In genomic region chr12:87348071-87348470, GRCh38 we compare ENCODE assay signal across 32 cellular contexts.
"Had no signal": no experiment of that assay in that cellular context is flagged by ENCODE, and none has a peak within 500 bp of the region (broad histone marks: within the 10 kb centered on the region; RNA-seq: fewer than 3 reads in every experiment).

No MANE protein-coding gene starts in this region.

- DNase-seq: activated B cell treated with CpG ODN at 0.5 μM for 24 hours; activated CD4-positive, alpha-beta memory T cell treated with anti-CD3 and anti-CD28 coated beads for 36 hours; activated CD4-positive, alpha-beta T cell treated with anti-CD3 and anti-CD28 coated beads for 4 hours; activated CD4-positive, alpha-beta T cell treated with anti-CD3 and anti-CD28 coated beads, Interleukin-2, amount 10 ng/mL, durations not matched to agents 24 days and 14 days; activated CD4-positive, alpha-beta T cell treated with anti-CD3 and anti-CD28 coated beads, Interleukin-2, amount 50 U/mL, for 1 hour; activated CD4-positive, alpha-beta T cell treated with anti-CD3 and anti-CD28 coated beads, Interleukin-2, amount 50 U/mL, for 4 hours; activated CD4-positive, CD25-positive, alpha-beta regulatory T cell treated with anti-CD3 and anti-CD28 coated beads, Interleukin-2, amount 50 U/mL, for 72 hours; activated CD8-positive, alpha-beta memory T cell treated with anti-CD3 and anti-CD28 coated beads, Interleukin-2, amount 50 U/mL, for 4 hours; activated CD8-positive, alpha-beta T cell treated with anti-CD3 and anti-CD28 coated beads for 36 hours; activated effector memory CD4-positive, alpha-beta T cell treated with anti-CD3 and anti-CD28 coated beads, Interleukin-2, amount 50 U/mL, for 16 hours; activated gamma-delta T cell treated with Interleukin-2 at 50 U/mL for 16 hours; activated naive CD4-positive, alpha-beta T cell; activated naive CD4-positive, alpha-beta T cell treated with anti-CD3 and anti-CD28 coated beads for 36 hours; activated naive CD4-positive, alpha-beta T cell treated with anti-CD3 and anti-CD28 coated beads, Interleukin-2, amount 50 U/mL, for 16 hours; activated naive CD8-positive, alpha-beta T cell treated with anti-CD3 and anti-CD28 coated beads for 36 hours; activated T-cell treated with anti-CD3 and anti-CD28 coated beads for 4 hours; activated T-cell treated with anti-CD3 and anti-CD28 coated beads, Interleukin-2, amount 50 U/mL, for 1 hour; activated T-cell treated with anti-CD3 and anti-CD28 coated beads, Interleukin-2, amount 50 U/mL, for 4 hours; activated T-cell treated with anti-CD3 and anti-CD28 coated beads, Interleukin-2, amount 50 U/mL, for 72 hours; adrenal gland; amniotic stem cell; aorta; body of pancreas; brain microvascular endothelial cell; caudate nucleus; cerebellar nuclear complex; T-helper 17 cell; T1000 had no signal

- H3K27me3 ChIP-seq: adrenal gland, body of pancreas, brain microvascular endothelial cell, cardiac muscle cell had no signal

- H3K4me1 ChIP-seq: adrenal gland, body of pancreas had no signal

- H3K27ac ChIP-seq: adrenal gland, body of pancreas, brain microvascular endothelial cell, cardiac muscle cell, VCaP had no signal

- H3K36me3 ChIP-seq: adrenal gland, brain microvascular endothelial cell, cardiac muscle cell had no signal

- H3K9me3 ChIP-seq: adrenal gland, body of pancreas had no signal

- H3K4me3 ChIP-seq: adrenal gland, body of pancreas, cardiac muscle cell had no signal

- ATAC-seq: activated CD8-positive, alpha-beta T cell treated with anti-CD3 and anti-CD28 coated beads for 36 hours; activated naive CD4-positive, alpha-beta T cell treated with anti-CD3 and anti-CD28 coated beads, Interleukin-2, amount 50 U/mL, for 72 hours; activated T-cell treated with anti-CD3 and anti-CD28 coated beads, Interleukin-2, amount 50 U/mL, for 4 hours; activated T-cell treated with anti-CD3 and anti-CD28 coated beads, Interleukin-2, amount 50 U/mL, for 72 hours; activated T-helper 17 cell treated with anti-CD3 and anti-CD28 coated beads, Interleukin-2, amount 50 U/mL, for 72 hours; body of pancreas; T-helper 17 cell had no signal
